Comparison of ENCODE assay signal across 1 cellular context in genomic region chr16:81810894-81811538, GRCh38.
TF ChIP-seq lines count a peak whose summit lies in the region.

No MANE protein-coding gene starts in this region.

TF ChIP-seq in GM23338, 12 proteins besides CTCF, POLR2A, EP300 and RAD21 (continued from another document):
- TF ChIP-seq REST (IDR thresholded peaks at IDR 0.05; ENCODE audit: unreplicated experiment): no peak
- TF ChIP-seq ETS1 (IDR thresholded peaks at IDR 0.05): no peak
- no peak for TF ChIP-seq STAT1 (IDR thresholded peaks at IDR 0.05; ENCODE audit: unreplicated experiment)
- no peak for TF ChIP-seq ZNF331 (CRISPR knock-in tag; IDR thresholded peaks at IDR 0.05; ENCODE audit: low read depth)
- TF ChIP-seq POLR2AphosphoS5 (IDR thresholded peaks at IDR 0.05; ENCODE audit: low read depth): no peak
